ENCODE assay signal across 2 cellular contexts in the genomic region with DNA sequence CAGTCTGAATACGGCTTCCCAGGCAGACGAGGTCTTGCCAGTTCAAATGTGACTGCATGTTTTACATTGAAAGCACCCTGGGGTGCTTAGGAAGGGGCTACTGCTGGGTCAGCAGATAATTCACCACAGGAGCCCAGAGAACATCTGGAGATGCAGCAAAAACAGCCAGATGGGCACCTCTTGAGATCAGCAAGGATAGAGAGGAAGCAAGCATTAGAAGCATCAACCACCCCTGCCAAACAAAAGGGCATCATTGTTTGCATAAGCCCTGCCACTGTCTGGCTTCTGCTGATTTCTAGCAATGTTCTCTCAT.
TF ChIP-seq lines count a peak whose summit lies in the region.

No MANE protein-coding gene starts in this region.

TF ChIP-seq in HEK293, 187 proteins besides CTCF, POLR2A, EP300 and RAD21 (continued from another document):
- TF ChIP-seq, protein P1, sequence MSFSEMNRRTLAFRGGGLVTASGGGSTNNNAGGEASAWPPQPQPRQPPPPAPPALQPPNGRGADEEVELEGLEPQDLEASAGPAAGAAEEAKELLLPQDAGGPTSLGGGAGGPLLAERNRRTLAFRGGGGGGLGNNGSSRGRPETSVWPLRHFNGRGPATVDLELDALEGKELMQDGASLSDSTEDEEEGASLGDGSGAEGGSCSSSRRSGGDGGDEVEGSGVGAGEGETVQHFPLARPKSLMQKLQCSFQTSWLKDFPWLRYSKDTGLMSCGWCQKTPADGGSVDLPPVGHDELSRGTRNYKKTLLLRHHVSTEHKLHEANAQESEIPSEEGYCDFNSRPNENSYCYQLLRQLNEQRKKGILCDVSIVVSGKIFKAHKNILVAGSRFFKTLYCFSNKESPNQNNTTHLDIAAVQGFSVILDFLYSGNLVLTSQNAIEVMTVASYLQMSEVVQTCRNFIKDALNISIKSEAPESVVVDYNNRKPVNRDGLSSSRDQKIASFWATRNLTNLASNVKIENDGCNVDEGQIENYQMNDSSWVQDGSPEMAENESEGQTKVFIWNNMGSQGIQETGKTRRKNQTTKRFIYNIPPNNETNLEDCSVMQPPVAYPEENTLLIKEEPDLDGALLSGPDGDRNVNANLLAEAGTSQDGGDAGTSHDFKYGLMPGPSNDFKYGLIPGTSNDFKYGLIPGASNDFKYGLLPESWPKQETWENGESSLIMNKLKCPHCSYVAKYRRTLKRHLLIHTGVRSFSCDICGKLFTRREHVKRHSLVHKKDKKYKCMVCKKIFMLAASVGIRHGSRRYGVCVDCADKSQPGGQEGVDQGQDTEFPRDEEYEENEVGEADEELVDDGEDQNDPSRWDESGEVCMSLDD (tag by site-specific recombination; IDR thresholded peaks at IDR 0.05) = no peak

TF ChIP-seq in K562, 482 proteins besides CTCF, POLR2A, EP300 and RAD21 (continued from another document):
- TF ChIP-seq CREB3L1 (IDR thresholded peaks at IDR 0.05; ENCODE audit: borderline replicate concordance, low read depth) (no peak), ZC3H11A (IDR thresholded peaks at IDR 0.05; ENCODE audit: low read depth, low read length) (no peak), HNRNPH1 (optimal IDR thresholded peaks at IDR 0.05; ENCODE audit: low read depth, low read length) (no peak)
